In genomic region chrX:12657433-12657832, GRCh38 we compare ENCODE assay signal across 22 cellular contexts.
DNase-seq lines count a peak whose midpoint lies in the region; ATAC-seq, FAIRE-seq and TF ChIP-seq lines count a peak whose summit lies in the region.
"Had no signal": no experiment of that assay in that cellular context is flagged by ENCODE, and none has a peak within 500 bp of the region (broad histone marks: within the 10 kb centered on the region; RNA-seq: fewer than 3 reads in every experiment).

No MANE protein-coding gene starts in this region.

- no peak for FAIRE-seq in GM12878 (lab: Jason Lieb, UNC)
- FAIRE-seq: A549 had no signal

- H3K27ac ChIP-seq in GM12878 (ENCODE audit: control insufficient read depth, insufficient read depth) (no peak overlapping the region), substantia nigra (ENCODE audit: low read depth, low read length, poor library complexity, severe bottlenecking) (no peak overlapping the region), right atrium auricular region (no peak overlapping the region)
- H3K27ac ChIP-seq: A549 had no signal

- RAD21 ChIA-PET in GM12878 (lab: Charles Lee; ENCODE audit: unreplicated experiment), result no interaction called here

- H3K79me2 ChIP-seq in GM12878 (ENCODE audit: control insufficient read depth, insufficient read depth, low read length), result no peaks in the 10 kb centered on the region

- SMC1A ChIA-PET in GM12878 (lab: Charles Lee; ENCODE audit: uncharacterized antibody, unreplicated experiment), result no interaction called here

- ATAC-seq in GM18867 (IDR thresholded peaks at IDR 0.05; ENCODE audit: unreplicated experiment) (peak; percentile 12), GM21529 (IDR thresholded peaks at IDR 0.05; ENCODE audit: unreplicated experiment) (peak; percentile 12), GM12878 (peak; percentile 17; the same call in 1 of the 3 replicates), SK-N-SH treated with all-trans-retinoic acid at 6 μM for 48 hours (no peak)
- ATAC-seq: A549, GM23338, HCT116 had no signal

- H3K4me3 ChIP-seq in GM12878 (no peak overlapping the region), right atrium auricular region (no peak overlapping the region)
- H3K4me3 ChIP-seq: A549, GM23338 had no signal

- CTCF ChIA-PET in GM12878 (lab: Yijun Ruan, JAX), result no interaction called here

- no peak for TF ChIP-seq RAD21 in GM12878 (IDR thresholded peaks at IDR 0.05; ENCODE audit: insufficient read depth, low read depth, low read length)

- TF ChIP-seq CTCF in GM12878 (IDR thresholded peaks at IDR 0.05 in 2 of 3, conservative IDR thresholded peaks at IDR 0.05 in 1 of 3; ENCODE audit: control insufficient read depth in 2 of 3, extremely low read depth in 1 of 3, insufficient read depth in 1 of 3, low read depth in 3 of 3, low read length in 3 of 3) (no peak), right atrium auricular region (IDR thresholded peaks at IDR 0.05) (no peak)

- H3K4me1 ChIP-seq in GM12878 (ENCODE audit: control insufficient read depth, insufficient read depth, low read length), result no peaks in the 10 kb centered on the region
- no peaks in the 10 kb centered on the region for H3K4me1 ChIP-seq in right atrium auricular region
- H3K4me1 ChIP-seq: A549, BE2C had no signal

- TF ChIP-seq EP300 in GM12878 (IDR thresholded peaks at IDR 0.05; ENCODE audit: borderline replicate concordance in 1 of 2, control insufficient read depth in 1 of 2, low read depth in 2 of 2, low read length in 2 of 2), result no peak

- WGBS in GM12878 (ENCODE audit: insufficient coverage, insufficient replicate concordance, low lambda C conversion rate, missing lambda C conversion rate), result 0% methylated on average over 1 of the region's 1 CpG

- no peaks in the 10 kb centered on the region for H4K20me1 ChIP-seq in GM12878 (ENCODE audit: control insufficient read depth, insufficient read depth)

- TF ChIP-seq POLR2A in GM12878 (IDR thresholded peaks at IDR 0.05; ENCODE audit: low read depth, low read length), result no peak

- no peaks in the 10 kb centered on the region for H3K36me3 ChIP-seq in GM12878 (ENCODE audit: control insufficient read depth in 2 of 2, insufficient read depth in 2 of 2, low read length in 1 of 2)
- no peaks in the 10 kb centered on the region for H3K36me3 ChIP-seq in right atrium auricular region
- H3K36me3 ChIP-seq: BE2C had no signal

- POLR2A ChIA-PET in GM12878 (lab: Charles Lee), result no interaction called here

- BruUV-seq in GM12878 (replicated peaks; lab: Mats Ljungman, UMichigan), result no TSS peak

- intact Hi-C loops in GM12878 (cut with micrococcal nuclease; ENCODE audit: unreplicated experiment), result no loop called here

- no peak for DNase-seq in GM12878 (ENCODE audit: low read depth, low spot score)
- DNase-seq in substantia nigra (lab: John Stamatoyannopoulos, UW), result no peak
- no peak for DNase-seq in right atrium auricular region (ENCODE audit: low spot score)
- no peak for DNase-seq in mesenteric fat pad (ENCODE audit: low spot score)
- DNase-seq: 8988T; ACHN; AML-193; BE2C; C1 segment of cervical spinal cord; Calu3; CD4-positive, alpha-beta memory T cell; COR-L47; DMS53; DMS79 treated with DMSO at 0.1 percent for 48 hours; GF-D8; H9 had no signal

- H3K9ac ChIP-seq in GM12878 (ENCODE audit: control insufficient read depth, insufficient read depth, low read length), result no peak overlapping the region

- H3K27me3 ChIP-seq in GM12878 (replicated peaks in 1 of 2; ENCODE audit: control insufficient read depth in 2 of 2, insufficient read depth in 2 of 2, low read length in 1 of 2) (no peaks in the 10 kb centered on the region), right atrium auricular region (no peaks in the 10 kb centered on the region)
- H3K27me3 ChIP-seq: BE2C had no signal

- in situ Hi-C loops in GM12878 (cut with MboI), result no loop called here

- H3K9me3 ChIP-seq in GM12878 (replicated peaks; ENCODE audit: control insufficient read depth, insufficient read depth, low read length) (no peaks in the 10 kb centered on the region), right atrium auricular region (no peaks in the 10 kb centered on the region)
- H3K9me3 ChIP-seq: A549, BE2C had no signal

- H2AFZ ChIP-seq in GM12878 (ENCODE audit: control insufficient read depth, low read depth, low read length), result no peak overlapping the region
- H2AFZ ChIP-seq: GM23338 had no signal

- H3K4me2 ChIP-seq in GM12878 (ENCODE audit: control insufficient read depth, insufficient read depth), result no peak overlapping the region
- H3K4me2 ChIP-seq: A549, GM23338 had no signal

TF ChIP-seq in GM12878, 131 proteins besides CTCF, POLR2A, EP300 and RAD21:
- TF ChIP-seq RUNX3 (IDR thresholded peaks at IDR 0.05; ENCODE audit: low read length) (no peak), SIX5 (IDR thresholded peaks at IDR 0.05; ENCODE audit: low read depth, low read length, severe bottlenecking) (no peak), ZSCAN29 (IDR thresholded peaks at IDR 0.05) (no peak)

TF ChIP-seq in SK-N-SH treated with all-trans-retinoic acid at 6 μM for 48 hours, 23 proteins besides CTCF, POLR2A, EP300 and RAD21:
- TF ChIP-seq PPARA (CRISPR knock-in tag; IDR thresholded peaks at IDR 0.05; ENCODE audit: borderline replicate concordance), result no peak
